2 cellular contexts compared by ENCODE assay signal in the genomic region with DNA sequence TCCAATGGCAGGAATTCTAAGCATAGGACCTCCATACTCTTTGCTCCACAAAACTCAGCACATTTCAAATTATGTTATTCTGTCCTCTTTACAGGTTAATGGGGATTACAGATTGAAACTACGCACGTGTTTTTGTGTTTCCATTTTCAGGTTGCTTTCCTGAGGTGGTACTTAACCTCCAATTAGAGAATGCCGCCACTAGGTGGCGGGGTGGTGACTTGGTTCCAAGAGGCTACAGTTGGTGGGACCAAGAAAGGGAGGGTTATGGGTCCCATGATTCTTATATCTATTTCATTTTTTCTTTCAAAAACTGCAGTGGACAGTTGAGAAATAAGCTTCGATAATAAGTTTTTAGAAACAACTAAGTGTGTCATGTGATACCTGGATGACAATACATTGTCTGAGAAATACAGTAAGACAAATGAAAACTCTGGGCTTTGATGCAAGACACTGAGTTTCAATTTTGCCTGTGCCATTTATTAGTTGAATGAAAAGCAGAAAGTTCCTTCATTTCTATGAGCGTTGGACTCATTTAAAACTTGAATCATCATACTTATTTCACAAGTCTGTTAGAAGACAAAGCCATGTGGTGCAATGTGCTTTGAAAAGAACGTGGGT.
TF ChIP-seq lines count a peak whose summit lies in the region.

No MANE protein-coding gene starts in this region.

TF ChIP-seq in GM23338, 12 proteins besides CTCF, POLR2A, EP300 and RAD21 (continued from another document):
- TF ChIP-seq, protein P1, sequence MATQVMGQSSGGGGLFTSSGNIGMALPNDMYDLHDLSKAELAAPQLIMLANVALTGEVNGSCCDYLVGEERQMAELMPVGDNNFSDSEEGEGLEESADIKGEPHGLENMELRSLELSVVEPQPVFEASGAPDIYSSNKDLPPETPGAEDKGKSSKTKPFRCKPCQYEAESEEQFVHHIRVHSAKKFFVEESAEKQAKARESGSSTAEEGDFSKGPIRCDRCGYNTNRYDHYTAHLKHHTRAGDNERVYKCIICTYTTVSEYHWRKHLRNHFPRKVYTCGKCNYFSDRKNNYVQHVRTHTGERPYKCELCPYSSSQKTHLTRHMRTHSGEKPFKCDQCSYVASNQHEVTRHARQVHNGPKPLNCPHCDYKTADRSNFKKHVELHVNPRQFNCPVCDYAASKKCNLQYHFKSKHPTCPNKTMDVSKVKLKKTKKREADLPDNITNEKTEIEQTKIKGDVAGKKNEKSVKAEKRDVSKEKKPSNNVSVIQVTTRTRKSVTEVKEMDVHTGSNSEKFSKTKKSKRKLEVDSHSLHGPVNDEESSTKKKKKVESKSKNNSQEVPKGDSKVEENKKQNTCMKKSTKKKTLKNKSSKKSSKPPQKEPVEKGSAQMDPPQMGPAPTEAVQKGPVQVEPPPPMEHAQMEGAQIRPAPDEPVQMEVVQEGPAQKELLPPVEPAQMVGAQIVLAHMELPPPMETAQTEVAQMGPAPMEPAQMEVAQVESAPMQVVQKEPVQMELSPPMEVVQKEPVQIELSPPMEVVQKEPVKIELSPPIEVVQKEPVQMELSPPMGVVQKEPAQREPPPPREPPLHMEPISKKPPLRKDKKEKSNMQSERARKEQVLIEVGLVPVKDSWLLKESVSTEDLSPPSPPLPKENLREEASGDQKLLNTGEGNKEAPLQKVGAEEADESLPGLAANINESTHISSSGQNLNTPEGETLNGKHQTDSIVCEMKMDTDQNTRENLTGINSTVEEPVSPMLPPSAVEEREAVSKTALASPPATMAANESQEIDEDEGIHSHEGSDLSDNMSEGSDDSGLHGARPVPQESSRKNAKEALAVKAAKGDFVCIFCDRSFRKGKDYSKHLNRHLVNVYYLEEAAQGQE (IDR thresholded peaks at IDR 0.05; ENCODE audit: unreplicated experiment) = no peak
- TF ChIP-seq POLR2AphosphoS5 (IDR thresholded peaks at IDR 0.05; ENCODE audit: low read depth) (no peak), CREB1 (CRISPR knock-in tag; IDR thresholded peaks at IDR 0.05; ENCODE audit: low read depth) (no peak)

TF ChIP-seq in Ishikawa, 13 proteins besides CTCF, POLR2A, EP300 and RAD21 (continued from another document):
- TF ChIP-seq FOXM1 (IDR thresholded peaks at IDR 0.05; ENCODE audit: borderline replicate concordance, low read depth) = no peak
